In genomic region chr16:74394131-74394530, GRCh38 we compare ENCODE assay signal across 3 cellular contexts. TPM values are rescaled to one million over a fixed set of nuclear protein-coding genes. Genes with fewer than 3 reads are reported as not detected.
"Had no signal": no experiment of that assay in that cellular context is flagged by ENCODE, and none has a peak within 500 bp of the region (broad histone marks: within the 10 kb centered on the region; RNA-seq: fewer than 3 reads in every experiment).

No MANE protein-coding gene starts in this region.

RNA-seq across cellular contexts. Expression of gene NPIPB15, which starts 18.0 kb away (rescaled TPM):
- total RNA-seq: activated CD8-positive, alpha-beta memory T cell treated with anti-CD3 and anti-CD28 coated beads, Interleukin-2, amount 10 ng/mL, durations not matched to agents 7 days and 5 days; activated naive CD8-positive, alpha-beta T cell treated with anti-CD3 and anti-CD28 coated beads, Interleukin-2, amount 10 ng/mL, durations not matched to agents 7 days and 5 days; ascending aorta had no signal

RNA-seq across cellular contexts. Expression of gene CLEC18B, which starts 27.1 kb away (rescaled TPM):
- total RNA-seq: ascending aorta had no signal
